Comparison of ENCODE assay signal across 17 cellular contexts in the genomic region with DNA sequence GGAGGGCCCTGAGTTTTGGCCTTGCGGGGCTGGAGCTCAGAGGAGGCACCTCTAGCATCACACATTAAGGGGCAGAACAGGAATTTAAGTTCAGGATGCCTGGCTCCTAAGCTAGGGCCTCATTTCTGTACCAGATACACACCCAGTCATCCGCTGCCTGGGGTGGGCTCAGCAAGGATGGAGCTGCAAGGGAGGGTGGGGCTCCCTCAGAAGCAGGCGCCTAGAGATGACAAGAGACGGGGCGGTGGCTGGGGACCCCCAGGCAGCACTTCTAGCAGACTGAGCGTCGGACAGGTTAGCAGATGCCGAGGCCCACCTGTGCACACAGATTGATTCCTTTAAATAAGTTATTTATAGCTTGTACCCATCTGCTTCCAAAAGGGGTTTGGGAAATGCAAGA. TPM values are rescaled to one million over a fixed set of nuclear protein-coding genes. Genes with fewer than 3 reads are reported as not detected.
DNase-seq lines count a peak whose midpoint lies in the region; ATAC-seq and TF ChIP-seq lines count a peak whose summit lies in the region.
"Had no signal": no experiment of that assay in that cellular context is flagged by ENCODE, and none has a peak within 500 bp of the region (broad histone marks: within the 10 kb centered on the region; RNA-seq: fewer than 3 reads in every experiment).

No MANE protein-coding gene starts in this region.

- TF ChIP-seq CTCF in BE2C (IDR thresholded peaks at IDR 0.05; ENCODE audit: low read depth, low read length): no peak
- no peak for TF ChIP-seq CTCF in natural killer cell (IDR thresholded peaks at IDR 0.05)
- no peak for TF ChIP-seq CTCF in GM13976 (IDR thresholded peaks at IDR 0.05; ENCODE audit: borderline replicate concordance, control extremely low read depth, extremely low read depth, insufficient read depth, missing control alignments)
- no peak for TF ChIP-seq CTCF in progenitor cell of endocrine pancreas (IDR thresholded peaks at IDR 0.05; ENCODE audit: unreplicated experiment)

- peaks cover 49% of the 10 kb centered on the region for H3K27me3 ChIP-seq in BE2C

- intact Hi-C loops in activated CD4-positive, alpha-beta memory T cell treated with anti-CD3 and anti-CD28 coated beads for 36 hours (cut with micrococcal nuclease): loop anchor here (10.0 kb wide), 1 partner anchor 480 kb away; the partner anchor contains the start of gene SPG7
- intact Hi-C loops in natural killer cell (cut with micrococcal nuclease): no loop called here

- peaks cover 23% of the 10 kb centered on the region for H3K9me3 Mint-ChIP-seq in activated CD4-positive, alpha-beta memory T cell treated with anti-CD3 and anti-CD28 coated beads, Interleukin-2, amount 10 ng/mL, durations not matched to agents 7 days and 5 days
- H3K9me3 Mint-ChIP-seq in activated CD4-positive, alpha-beta memory T cell treated with anti-CD3 and anti-CD28 coated beads for 36 hours: peaks cover 20% of the 10 kb centered on the region
- peaks cover 3 to 8% of the 10 kb centered on the region in 2 donors for H3K9me3 Mint-ChIP-seq in natural killer cell
- H3K9me3 Mint-ChIP-seq in progenitor cell of endocrine pancreas (ENCODE audit: low read depth): peaks cover 13% of the 10 kb centered on the region

- peaks cover 14% of the 10 kb centered on the region for H3K36me3 Mint-ChIP-seq in activated CD4-positive, alpha-beta memory T cell treated with anti-CD3 and anti-CD28 coated beads, Interleukin-2, amount 10 ng/mL, durations not matched to agents 7 days and 5 days (ENCODE audit: low read depth)
- H3K36me3 Mint-ChIP-seq in activated CD4-positive, alpha-beta memory T cell treated with anti-CD3 and anti-CD28 coated beads for 36 hours: peaks cover 10% of the 10 kb centered on the region
- peaks cover 16% of the 10 kb centered on the region for H3K36me3 Mint-ChIP-seq in natural killer cell
- H3K36me3 Mint-ChIP-seq in progenitor cell of endocrine pancreas (ENCODE audit: insufficient read depth): no peaks in the 10 kb centered on the region
- H3K36me3 Mint-ChIP-seq: CD14-positive monocyte had no signal

- no peak overlapping the region for H3K4me3 Mint-ChIP-seq in activated CD4-positive, alpha-beta memory T cell treated with anti-CD3 and anti-CD28 coated beads, Interleukin-2, amount 10 ng/mL, durations not matched to agents 7 days and 5 days
- H3K4me3 Mint-ChIP-seq in activated CD4-positive, alpha-beta memory T cell treated with anti-CD3 and anti-CD28 coated beads for 36 hours: no peak overlapping the region
- H3K4me3 Mint-ChIP-seq in natural killer cell (no peak overlapping the region), progenitor cell of endocrine pancreas (ENCODE audit: low read depth) (no peak overlapping the region)

- peak overlapping the region; percentile 47 for H3K27ac Mint-ChIP-seq in activated CD4-positive, alpha-beta memory T cell treated with anti-CD3 and anti-CD28 coated beads, Interleukin-2, amount 10 ng/mL, durations not matched to agents 7 days and 5 days
- H3K27ac Mint-ChIP-seq in activated CD4-positive, alpha-beta memory T cell treated with anti-CD3 and anti-CD28 coated beads for 36 hours: no peak overlapping the region
- H3K27ac Mint-ChIP-seq in natural killer cell (peak overlapping the region; percentile 20 to 82), progenitor cell of endocrine pancreas (no peak overlapping the region)
- H3K27ac Mint-ChIP-seq: CD14-positive monocyte had no signal

- H3K27me3 Mint-ChIP-seq in activated CD4-positive, alpha-beta memory T cell treated with anti-CD3 and anti-CD28 coated beads, Interleukin-2, amount 10 ng/mL, durations not matched to agents 7 days and 5 days: peaks cover 3% of the 10 kb centered on the region
- H3K27me3 Mint-ChIP-seq in activated CD4-positive, alpha-beta memory T cell treated with anti-CD3 and anti-CD28 coated beads for 36 hours: no peaks in the 10 kb centered on the region
- H3K27me3 Mint-ChIP-seq in natural killer cell (ENCODE audit: low read depth in 2 of 2): peaks cover 0 to 4% of the 10 kb centered on the region in 2 donors
- H3K27me3 Mint-ChIP-seq in progenitor cell of endocrine pancreas: peaks cover 36% of the 10 kb centered on the region

- POLR2A ChIA-PET in activated CD4-positive, alpha-beta memory T cell treated with anti-CD3 and anti-CD28 coated beads, Interleukin-2, amount 10 ng/mL, durations not matched to agents 7 days and 5 days (lab: Charles Lee): no interaction called here
- POLR2A ChIA-PET in activated CD4-positive, alpha-beta memory T cell treated with anti-CD3 and anti-CD28 coated beads for 36 hours (lab: Charles Lee): interaction anchor here (0.9 kb wide), 1 partner anchor 212 kb away, joined by 3 read pairs; no protein-coding TSS in a partner anchor

- CTCF ChIA-PET in activated CD4-positive, alpha-beta memory T cell treated with anti-CD3 and anti-CD28 coated beads, Interleukin-2, amount 10 ng/mL, durations not matched to agents 7 days and 5 days (lab: Charles Lee): no interaction called here
- CTCF ChIA-PET in activated CD4-positive, alpha-beta memory T cell treated with anti-CD3 and anti-CD28 coated beads for 36 hours (lab: Charles Lee): interaction anchor here (1.0 kb wide), 1 partner anchor 209 kb away, joined by 3 read pairs; no protein-coding TSS in a partner anchor

- in situ Hi-C loops in GM13976 (cut with MboI; ENCODE audit: low sequenced_read_pairs, unreplicated experiment): no loop called here

- H3K9me3 ChIP-seq in BE2C: no peaks in the 10 kb centered on the region; the same call in 1 of the 2 replicates

- no peaks in the 10 kb centered on the region for H3K4me1 ChIP-seq in BE2C

- peaks cover 40% of the 10 kb centered on the region for H3K4me1 Mint-ChIP-seq in activated CD4-positive, alpha-beta memory T cell treated with anti-CD3 and anti-CD28 coated beads, Interleukin-2, amount 10 ng/mL, durations not matched to agents 7 days and 5 days
- peaks cover 30% of the 10 kb centered on the region for H3K4me1 Mint-ChIP-seq in activated CD4-positive, alpha-beta memory T cell treated with anti-CD3 and anti-CD28 coated beads for 36 hours (ENCODE audit: low read depth)
- H3K4me1 Mint-ChIP-seq in natural killer cell (peaks cover 20 to 21% of the 10 kb centered on the region in 2 donors), progenitor cell of endocrine pancreas (ENCODE audit: low read depth) (no peaks in the 10 kb centered on the region)

- H3K4me3 ChIP-seq in BE2C (ENCODE audit: low read depth, low read length): no peak overlapping the region
- H3K4me3 ChIP-seq: A549 had no signal

- no peak for ATAC-seq in natural killer cell
- ATAC-seq: A549 had no signal

- DNase-seq in activated CD4-positive, alpha-beta memory T cell treated with anti-CD3 and anti-CD28 coated beads, Interleukin-2, amount 10 ng/mL, durations not matched to agents 7 days and 5 days: no peak
- no peak for DNase-seq in activated CD4-positive, alpha-beta memory T cell treated with anti-CD3 and anti-CD28 coated beads for 36 hours
- DNase-seq in BE2C (peak; percentile 6), NCI-H2171 treated with DMSO at 0.1 percent for 48 hours (lab: John Stamatoyannopoulos, UW) (peak; percentile 96), natural killer cell (no peak), NCI-H1092 (lab: John Stamatoyannopoulos, UW) (no peak), GM13976 (ENCODE audit: low spot score) (no peak), progenitor cell of endocrine pancreas (ENCODE audit: low spot score, unreplicated experiment) (no peak)
- DNase-seq: DMS79 treated with DMSO at 0.1 percent for 48 hours, HCEC 1CT, Karpas-422, MM.1S, NCI-H1105 treated with DMSO at 0.1 percent for 48 hours, NCI-H1930, NCI-H526 had no signal

- no peaks in the 10 kb centered on the region for H3K36me3 ChIP-seq in BE2C

RNA-seq across cellular contexts. Expression of gene CBFA2T3, which starts 47.5 kb away (rescaled TPM):
- total RNA-seq in activated CD4-positive, alpha-beta memory T cell treated with anti-CD3 and anti-CD28 coated beads, Interleukin-2, amount 10 ng/mL, durations not matched to agents 7 days and 5 days: not detected
- total RNA-seq in activated CD4-positive, alpha-beta memory T cell treated with anti-CD3 and anti-CD28 coated beads for 36 hours: under 1 TPM in 1 of 2 experiments, not detected in 1; 0.12 TPM
- polyA plus RNA-seq in BE2C (2012; ENCODE audit: insufficient read depth, insufficient read length, low read depth): not detected
- total RNA-seq in natural killer cell (1 to 10 TPM; 2.5 to 7.8 (median 4.2) TPM), progenitor cell of endocrine pancreas (12.5 and 12.9 TPM in 2 replicates)

Comparison
In these comparisons a context has a peak if more than half of its experiments do, and no peak if none do; other contexts are left out.
1. H3K27ac Mint-ChIP-seq: peak in activated CD4-positive, alpha-beta memory T cell treated with anti-CD3 and anti-CD28 coated beads, Interleukin-2, amount 10 ng/mL, durations not matched to agents 7 days and 5 days (single experiment) and natural killer cell (2 of 2); none in activated CD4-positive, alpha-beta memory T cell treated with anti-CD3 and anti-CD28 coated beads for 36 hours (single experiment) and progenitor cell of endocrine pancreas (single experiment).
2. DNase-seq: peak in BE2C (single experiment) and NCI-H2171 treated with DMSO at 0.1 percent for 48 hours (single experiment); none in activated CD4-positive, alpha-beta memory T cell treated with anti-CD3 and anti-CD28 coated beads, Interleukin-2, amount 10 ng/mL, durations not matched to agents 7 days and 5 days (single experiment), activated CD4-positive, alpha-beta memory T cell treated with anti-CD3 and anti-CD28 coated beads for 36 hours (single experiment), natural killer cell (single experiment), NCI-H1092 (single experiment), GM13976 (single experiment) and progenitor cell of endocrine pancreas (single experiment).